16 cellular contexts compared by ENCODE assay signal in the genomic region with DNA sequence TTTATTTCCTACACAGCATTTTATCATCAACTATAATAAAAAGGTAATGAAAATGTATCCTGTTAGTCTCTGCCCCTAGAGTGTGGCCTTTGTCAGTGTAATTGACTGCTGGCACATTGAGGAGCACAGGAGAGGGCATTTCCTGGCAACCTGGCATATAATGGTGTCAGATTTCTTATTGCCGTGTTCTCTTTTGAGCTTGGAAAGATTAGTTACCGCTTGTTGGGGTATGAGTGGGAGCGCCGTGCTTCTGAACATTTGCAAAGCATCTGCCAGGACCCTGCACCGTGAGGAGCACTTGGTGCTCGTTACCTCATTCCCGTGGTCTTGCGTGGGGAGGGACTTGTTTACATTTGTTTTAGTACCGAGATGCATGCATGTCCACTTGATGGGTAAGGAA.
DNase-seq lines count a peak whose midpoint lies in the region; ATAC-seq and TF ChIP-seq lines count a peak whose summit lies in the region.
"Had no signal": no experiment of that assay in that cellular context is flagged by ENCODE, and none has a peak within 500 bp of the region (broad histone marks: within the 10 kb centered on the region; RNA-seq: fewer than 3 reads in every experiment).

No MANE protein-coding gene starts in this region.

- H3K4me3 ChIP-seq in breast epithelium (no peak overlapping the region), upper lobe of right lung (no peak overlapping the region)

- H3K9me3 ChIP-seq in breast epithelium (no peaks in the 10 kb centered on the region), upper lobe of right lung (no peaks in the 10 kb centered on the region)

- peaks cover 27% of the 10 kb centered on the region for H3K36me3 Mint-ChIP-seq in MCF 10A (ENCODE audit: insufficient read depth, unreplicated experiment)
- H3K36me3 Mint-ChIP-seq: brain had no signal

- H3K27ac Mint-ChIP-seq in MCF 10A (ENCODE audit: low read depth, unreplicated experiment), result peak overlapping the region; percentile 4
- H3K27ac Mint-ChIP-seq: activated CD8-positive, alpha-beta T cell treated with anti-CD3 and anti-CD28 coated beads for 36 hours had no signal

- peak; percentile 69 for ATAC-seq in Right ventricle myocardium superior (ENCODE audit: poor library complexity)
- peak; percentile 61 for ATAC-seq in upper lobe of right lung
- no peak for ATAC-seq in HG03354 (IDR thresholded peaks at IDR 0.05; ENCODE audit: poor library complexity, severe bottlenecking, unreplicated experiment)
- ATAC-seq in GM18909 (IDR thresholded peaks at IDR 0.05; ENCODE audit: poor library complexity, unreplicated experiment), result no peak
- ATAC-seq in HG02885 (IDR thresholded peaks at IDR 0.05; ENCODE audit: poor library complexity, unreplicated experiment), result no peak
- ATAC-seq: activated CD8-positive, alpha-beta T cell treated with anti-CD3 and anti-CD28 coated beads for 36 hours had no signal

- no peak for TF ChIP-seq CTCF in MCF 10A (IDR thresholded peaks at IDR 0.05; ENCODE audit: unreplicated experiment)
- TF ChIP-seq CTCF in breast epithelium (IDR thresholded peaks at IDR 0.05), result no peak
- TF ChIP-seq CTCF in upper lobe of right lung (IDR thresholded peaks at IDR 0.05), result no peak

- peaks cover 59% of the 10 kb centered on the region for H3K4me1 Mint-ChIP-seq in MCF 10A (ENCODE audit: insufficient read depth, unreplicated experiment)

- H3K27me3 ChIP-seq in breast epithelium (no peaks in the 10 kb centered on the region), upper lobe of right lung (no peaks in the 10 kb centered on the region)

- H3K4me1 ChIP-seq in breast epithelium (peaks cover 0 to 6% of the 10 kb centered on the region in 2 donors), upper lobe of right lung (peaks cover 8% of the 10 kb centered on the region)

- no peaks in the 10 kb centered on the region for H3K36me3 ChIP-seq in breast epithelium
- H3K36me3 ChIP-seq in upper lobe of right lung, result no peaks in the 10 kb centered on the region

- peak overlapping the region; percentile 11 for H3K4me3 Mint-ChIP-seq in MCF 10A (ENCODE audit: unreplicated experiment)
- H3K4me3 Mint-ChIP-seq: activated CD8-positive, alpha-beta T cell treated with anti-CD3 and anti-CD28 coated beads for 36 hours had no signal

- CTCF ChIA-PET in MCF 10A (lab: Yijun Ruan, JAX), result interaction anchor here (0.6 to 1.9 kb wide), 4 partner anchors 12 to 120 kb away, joined by 3 to 5 read pairs (median 4); no protein-coding TSS in a partner anchor

- DNase-seq in MCF 10A (ENCODE audit: unreplicated experiment), result peak; percentile 76
- DNase-seq in breast epithelium (ENCODE audit: low spot score in 2 of 2), result no peak
- peak; percentile 38 for DNase-seq in NCI-H2196 treated with DMSO at 0.1 percent for 48 hours (lab: John Stamatoyannopoulos, UW; ENCODE audit: unreplicated experiment)
- DNase-seq in Right ventricle myocardium superior, result no peak
- no peak for DNase-seq in upper lobe of right lung
- DNase-seq: activated CD8-positive, alpha-beta T cell treated with anti-CD3 and anti-CD28 coated beads for 36 hours; activated effector memory CD4-positive, alpha-beta T cell treated with anti-CD3 and anti-CD28 coated beads, Interleukin-2, amount 50 U/mL, for 16 hours; Calu3; hypothalamus; mesendoderm; MV-4-11; stimulated activated CD4-positive, alpha-beta T cell treated with anti-CD3 and anti-CD28 coated beads, Interleukin-1b, Interleukin-23, amount 100 ng/mL, for 48 hours had no signal

- H3K27me3 Mint-ChIP-seq in MCF 10A (ENCODE audit: insufficient read depth, unreplicated experiment), result no peaks in the 10 kb centered on the region

- TF ChIP-seq POLR2A in breast epithelium (IDR thresholded peaks at IDR 0.05), result no peak

- POLR2A ChIA-PET in MCF 10A (lab: Yijun Ruan, JAX), result interaction anchor here (0.9 to 3.3 kb wide), 7 partner anchors 11 to 162 kb away, joined by 3 to 22 read pairs (median 5); partner anchors contain the start of gene PTPRG

- H3K27ac ChIP-seq in breast epithelium (no peak overlapping the region), upper lobe of right lung (no peak overlapping the region)

- BruUV-seq in MCF 10A (replicated peaks; lab: Mats Ljungman, UMichigan), result no TSS peak

- intact Hi-C loops in MCF 10A (cut with micrococcal nuclease) (loop anchor here (5.0 kb wide), 1 partner anchor 123 kb away; the partner anchor contains the start of gene PTPRG), breast epithelium (cut with DNase I; ENCODE audit: low total_unique reads) (no loop called here), Right ventricle myocardium superior (cut with DNase I) (no loop called here), upper lobe of right lung (cut with DNase I) (no loop called here)

- no peaks in the 10 kb centered on the region for H3K9me3 Mint-ChIP-seq in MCF 10A (ENCODE audit: unreplicated experiment)
- H3K9me3 Mint-ChIP-seq: activated CD8-positive, alpha-beta T cell treated with anti-CD3 and anti-CD28 coated beads for 36 hours; brain had no signal

Comparison
In these comparisons a context has a peak if more than half of its experiments do, and no peak if none do; other contexts are left out.
1. DNase-seq: peak in MCF 10A (single experiment) and NCI-H2196 treated with DMSO at 0.1 percent for 48 hours (single experiment); none in breast epithelium (0 of 2), Right ventricle myocardium superior (single experiment) and upper lobe of right lung (single experiment).
2. ATAC-seq: peak in Right ventricle myocardium superior (single experiment) and upper lobe of right lung (single experiment); none in HG03354 (single experiment), GM18909 (single experiment) and HG02885 (single experiment).